In the genomic region with DNA sequence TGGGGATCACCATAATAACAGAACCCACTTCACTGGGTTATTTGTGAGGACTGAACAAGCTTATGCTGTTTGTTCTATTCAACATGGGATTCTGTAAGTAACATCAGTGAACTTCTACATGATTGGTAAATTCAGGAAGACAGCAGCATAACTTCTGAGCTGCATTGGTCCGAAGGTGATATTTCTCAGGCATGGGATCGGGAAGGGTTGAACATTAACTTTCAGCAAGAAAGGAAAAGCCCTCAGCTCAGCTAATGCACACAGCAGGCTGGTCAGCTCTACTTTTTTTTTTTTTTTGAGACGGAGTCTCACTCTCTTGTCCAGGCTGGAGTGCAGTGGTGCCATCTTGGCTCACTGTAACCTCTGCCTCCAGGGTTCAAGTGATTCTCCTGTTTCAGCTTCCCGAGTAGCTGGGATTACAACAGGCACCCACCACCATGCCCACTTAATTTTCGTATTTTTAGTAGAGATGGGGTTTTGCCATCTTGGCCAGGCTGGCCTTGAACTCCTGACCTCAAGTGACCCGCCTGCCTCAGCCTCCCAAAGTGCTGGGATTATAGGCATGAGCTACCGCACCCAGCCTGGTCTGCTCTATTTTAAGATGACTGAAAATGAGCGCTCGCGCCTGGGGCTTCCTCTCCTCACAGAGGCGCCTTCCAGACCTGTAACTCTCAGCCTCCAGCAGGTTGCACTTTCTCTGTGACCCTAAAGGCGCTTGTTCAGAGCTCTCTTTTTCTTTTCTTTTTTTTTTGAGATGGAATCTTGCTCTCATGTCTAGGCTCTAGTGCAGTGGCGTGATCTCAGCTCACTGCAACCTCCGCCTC, we compare ENCODE assay signal across 20 cellular contexts. TPM values are rescaled to one million over a fixed set of nuclear protein-coding genes. Genes with fewer than 3 reads are reported as not detected.
DNase-seq lines count a peak whose midpoint lies in the region; ATAC-seq and TF ChIP-seq lines count a peak whose summit lies in the region.
"Had no signal": no experiment of that assay in that cellular context is flagged by ENCODE, and none has a peak within 500 bp of the region (broad histone marks: within the 10 kb centered on the region; RNA-seq: fewer than 3 reads in every experiment).

No MANE protein-coding gene starts in this region.

- no peak for TF ChIP-seq CTCF in coronary artery (IDR thresholded peaks at IDR 0.05)
- no peak for TF ChIP-seq CTCF in GM10266 (IDR thresholded peaks at IDR 0.05; ENCODE audit: control insufficient read depth, insufficient read depth, low read depth, missing control alignments)
- no peak for TF ChIP-seq CTCF in lower lobe of right lung (IDR thresholded peaks at IDR 0.05)

- H3K4me1 ChIP-seq in lower lobe of right lung = peaks cover 6% of the 10 kb centered on the region

- no peaks in the 10 kb centered on the region for H3K27me3 Mint-ChIP-seq in memory B cell

- H3K4me3 Mint-ChIP-seq in memory B cell = no peak overlapping the region

- H3K27me3 ChIP-seq in lower lobe of right lung (ENCODE audit: low read depth) = no peaks in the 10 kb centered on the region

- H3K36me3 ChIP-seq in lower lobe of right lung = peaks cover 82% of the 10 kb centered on the region

- H3K4me1 Mint-ChIP-seq in memory B cell = no peaks in the 10 kb centered on the region

- no peak for ATAC-seq in memory B cell (ENCODE audit: low read depth)
- ATAC-seq in lower lobe of right lung = no peak

- DNase-seq in Caki2 (ENCODE audit: low read depth) (peak; percentile 17), HuH-7 (ENCODE audit: low spot score) (peak; percentile 69), coronary artery (ENCODE audit: low spot score) (peak; percentile 66), memory B cell (ENCODE audit: low spot score in 2 of 2) (no peak), substantia nigra (lab: John Stamatoyannopoulos, UW) (no peak), GM10266 (ENCODE audit: extremely low spot score) (no peak), NCI-H446 (lab: John Stamatoyannopoulos, UW) (no peak), lower lobe of right lung (no peak)
- DNase-seq: COR-L47; DMS153; GM23248; HCEC 1CT; KBM-7; NCI-H1436; NCI-H2029; NCI-H2171; NCI-H446 treated with DMSO at 0.1 percent for 48 hours; NK-92 treated with Interleukin-12 subunit alpha and Interleukin-12 subunit beta, amount 100 ng/mL, for 24 hours; SHP77 treated with DMSO at 0.1 percent for 48 hours had no signal

- intact Hi-C loops in lower lobe of right lung (cut with DNase I) = no loop called here

- no peaks in the 10 kb centered on the region for H3K9me3 ChIP-seq in lower lobe of right lung

- H3K36me3 Mint-ChIP-seq in memory B cell = peaks cover 32% of the 10 kb centered on the region

- in situ Hi-C loops in Caki2 (cut with HindIII; ENCODE audit: low pct_unique_long_range_greater_than_20kb, low sequenced_read_pairs) = no loop called here

- H3K4me3 ChIP-seq in coronary artery (no peak overlapping the region), lower lobe of right lung (no peak overlapping the region)
- H3K4me3 ChIP-seq: GM23248 had no signal

- H3K27ac ChIP-seq in coronary artery (no peak overlapping the region), substantia nigra (ENCODE audit: low read depth, low read length, poor library complexity, severe bottlenecking) (no peak overlapping the region), lower lobe of right lung (no peak overlapping the region)
- H3K27ac ChIP-seq: C4-2B, GM23248 had no signal

- no peaks in the 10 kb centered on the region for H3K9me3 Mint-ChIP-seq in memory B cell

- peak overlapping the region; percentile 63 for H3K27ac Mint-ChIP-seq in memory B cell

RNA-seq across cellular contexts. Expression of gene ECE1, which starts 42.2 kb away (rescaled TPM):
- total RNA-seq in Caki2 (2014; rRNA removed; shearing (Covaris generic); ENCODE audit: low replicate concordance) = 79.6 and 82.8 TPM in 2 replicates
- total RNA-seq in lower lobe of right lung = 90.9 TPM

Comparison
In these comparisons a context has a peak if more than half of its experiments do, and no peak if none do; other contexts are left out.
1. DNase-seq: peak in Caki2 (single experiment), HuH-7 (single experiment) and coronary artery (single experiment); none in memory B cell (0 of 2), substantia nigra (0 of 49), GM10266 (single experiment), NCI-H446 (0 of 2) and lower lobe of right lung (single experiment).